18 cellular contexts compared by ENCODE assay signal in the genomic region with DNA sequence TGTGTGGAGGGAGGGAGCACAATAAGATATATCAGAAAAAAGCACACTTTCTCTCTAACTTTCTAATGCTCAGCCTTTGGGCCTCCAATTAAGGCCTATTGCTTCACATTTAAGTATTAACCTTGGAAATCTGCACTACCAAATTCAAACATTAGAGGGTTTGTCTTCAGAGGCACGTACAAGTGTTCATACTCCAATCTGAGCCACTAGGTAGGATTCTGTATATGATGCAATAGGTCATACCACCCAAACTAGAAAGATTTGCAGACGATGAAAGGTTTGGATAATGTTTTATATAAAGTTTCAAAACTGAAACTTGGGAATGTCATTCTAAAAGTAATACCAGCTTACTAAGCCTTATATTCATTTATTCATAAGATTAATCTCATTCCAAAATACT.
A peak's percentile ranks its signal among the peaks of the same experiment; 100 is the strongest.
DNase-seq lines count a peak whose midpoint lies in the region; ATAC-seq and TF ChIP-seq lines count a peak whose summit lies in the region.
"Had no signal": no experiment of that assay in that cellular context is flagged by ENCODE, and none has a peak within 500 bp of the region (broad histone marks: within the 10 kb centered on the region; RNA-seq: fewer than 3 reads in every experiment).

No MANE protein-coding gene starts in this region.

- H3K4me3 ChIP-seq in right lobe of liver = no peak overlapping the region
- H3K4me3 ChIP-seq: GM12878, GM23338 had no signal

- 0 out of 2 replicates have a peak, but pooled peaks have one; percentile 3 for TF ChIP-seq CTCF in C4-2B (conservative IDR thresholded peaks at IDR 0.05)
- peak; percentile 20 for TF ChIP-seq CTCF in chondrocyte (IDR thresholded peaks at IDR 0.05)
- TF ChIP-seq CTCF in right lobe of liver (IDR thresholded peaks at IDR 0.05) = peak in 2 of 4 donors; percentile 15 to 26

- peaks cover 12% of the 10 kb centered on the region for H3K9me3 Mint-ChIP-seq in chondrocyte (ENCODE audit: low read depth)
- no peaks in the 10 kb centered on the region for H3K9me3 Mint-ChIP-seq in activated T-cell treated with anti-CD3 and anti-CD28 coated beads, Interleukin-2, amount 50 U/mL, for 24 hours
- H3K9me3 Mint-ChIP-seq: GM23338 had no signal

- intact Hi-C loops in right lobe of liver (cut with DNase I) = no loop called here

- TF ChIP-seq POLR2A in right lobe of liver (IDR thresholded peaks at IDR 0.05) = no peak

- no peaks in the 10 kb centered on the region for H3K9me3 ChIP-seq in right lobe of liver

- no peaks in the 10 kb centered on the region for H3K27me3 ChIP-seq in right lobe of liver

- H3K27ac ChIP-seq in C4-2B = no peak overlapping the region
- H3K27ac ChIP-seq in right lobe of liver = no peak overlapping the region

- no peaks in the 10 kb centered on the region for H3K36me3 ChIP-seq in right lobe of liver

- peak; percentile 12 for DNase-seq in NAMALWA (ENCODE audit: low spot score)
- no peak for DNase-seq in chondrocyte (ENCODE audit: low spot score)
- DNase-seq in right lobe of liver = no peak
- DNase-seq in activated naive CD4-positive, alpha-beta T cell (lab: John Stamatoyannopoulos, UW) = no peak
- DNase-seq in stimulated activated CD8-positive, alpha-beta memory T cell treated with anti-CD3 and anti-CD28 coated beads, Interleukin-4, amount 100 ng/mL, for 48 hours = no peak
- no peak for DNase-seq in activated T-cell treated with anti-CD3 and anti-CD28 coated beads, Interleukin-2, amount 50 U/mL, for 24 hours
- DNase-seq: AML-193, DMS153, EL, NCI-H1092, NCI-H1436 treated with DMSO at 0.1 percent for 48 hours, NCI-H2029, NCI-H446, NCI-H526 treated with DMSO at 0.1 percent for 48 hours had no signal

- peak in 3 of 4 donors; percentile 59 to 72 (median 64) for ATAC-seq in right lobe of liver
- ATAC-seq: GM12878, GM23338, Right ventricle myocardium inferior had no signal

- no peaks in the 10 kb centered on the region for H3K27me3 Mint-ChIP-seq in chondrocyte (ENCODE audit: low read depth)
- H3K27me3 Mint-ChIP-seq in activated T-cell treated with anti-CD3 and anti-CD28 coated beads, Interleukin-2, amount 50 U/mL, for 24 hours = no peaks in the 10 kb centered on the region

- peaks cover 0 to 6% (median 0%) of the 10 kb centered on the region in 4 donors for H3K4me1 ChIP-seq in right lobe of liver

- peaks cover 21% of the 10 kb centered on the region for H3K4me1 Mint-ChIP-seq in chondrocyte (ENCODE audit: low read depth)
- H3K4me1 Mint-ChIP-seq in activated T-cell treated with anti-CD3 and anti-CD28 coated beads, Interleukin-2, amount 50 U/mL, for 24 hours (ENCODE audit: low read depth) = no peaks in the 10 kb centered on the region

- no peaks in the 10 kb centered on the region for H3K36me3 Mint-ChIP-seq in chondrocyte (ENCODE audit: low read depth)
- no peaks in the 10 kb centered on the region for H3K36me3 Mint-ChIP-seq in activated T-cell treated with anti-CD3 and anti-CD28 coated beads, Interleukin-2, amount 50 U/mL, for 24 hours (ENCODE audit: low read depth)

- no peak overlapping the region for H3K4me3 Mint-ChIP-seq in chondrocyte (ENCODE audit: unreplicated experiment)
- H3K4me3 Mint-ChIP-seq in activated T-cell treated with anti-CD3 and anti-CD28 coated beads, Interleukin-2, amount 50 U/mL, for 24 hours = no peak overlapping the region
- H3K4me3 Mint-ChIP-seq: GM23338 had no signal

- no peak overlapping the region for H3K27ac Mint-ChIP-seq in chondrocyte (ENCODE audit: unreplicated experiment)
- H3K27ac Mint-ChIP-seq in activated T-cell treated with anti-CD3 and anti-CD28 coated beads, Interleukin-2, amount 50 U/mL, for 24 hours = no peak overlapping the region
- H3K27ac Mint-ChIP-seq: GM23338 had no signal

- 29% methylated on average over 2 of the region's 2 CpGs for WGBS in right lobe of liver (ENCODE audit: insufficient coverage, low coverage, low lambda C conversion rate, missing lambda C conversion rate)
